1 cellular context compared by ENCODE assay signal in genomic region chr22:50218153-50218995, GRCh38.
TF ChIP-seq lines count a peak whose summit lies in the region.

No MANE protein-coding gene starts in this region.

TF ChIP-seq in GM12878, 131 proteins besides CTCF, POLR2A, EP300 and RAD21:
- no peak for TF ChIP-seq SUZ12 (IDR thresholded peaks at IDR 0.05; ENCODE audit: unreplicated experiment)
- no peak for TF ChIP-seq BCLAF1 (IDR thresholded peaks at IDR 0.05)
- TF ChIP-seq MXI1 (IDR thresholded peaks at IDR 0.05; ENCODE audit: low read depth, low read length): no peak
